13 cellular contexts compared by ENCODE assay signal in the genomic region with DNA sequence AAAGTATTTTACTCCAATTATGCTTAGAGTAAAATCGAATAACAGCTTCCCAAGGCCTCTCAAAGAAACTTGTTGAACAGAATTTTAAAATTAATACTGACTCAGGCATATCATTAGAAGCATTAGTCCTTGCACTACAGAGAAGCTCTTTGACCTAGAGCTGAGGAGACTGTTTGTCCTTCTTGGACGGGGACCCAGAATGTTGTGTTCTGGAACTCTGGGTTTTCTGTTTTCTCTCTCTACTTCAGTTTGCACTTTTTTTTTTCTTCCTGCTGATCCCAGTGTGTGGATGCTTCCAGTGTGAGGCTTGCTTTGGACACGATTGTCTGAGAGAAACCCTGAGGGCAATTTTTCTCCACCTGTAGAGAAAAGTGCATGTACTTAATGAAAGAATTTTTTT.
"Had no signal": no experiment of that assay in that cellular context is flagged by ENCODE, and none has a peak within 500 bp of the region (broad histone marks: within the 10 kb centered on the region; RNA-seq: fewer than 3 reads in every experiment).

No MANE protein-coding gene starts in this region.

- H3K4me3 ChIP-seq: adrenal gland, cardiac muscle cell, heart left ventricle, right lobe of liver had no signal

- H3K27ac ChIP-seq: adrenal gland, cardiac muscle cell, foreskin keratinocyte, heart left ventricle, right lobe of liver had no signal

- H3K27me3 ChIP-seq: adrenal gland, cardiac muscle cell, foreskin keratinocyte, heart left ventricle, right lobe of liver had no signal

- DNase-seq: activated CD4-positive, alpha-beta memory T cell treated with anti-CD3 and anti-CD28 coated beads for 36 hours; activated CD4-positive, alpha-beta T cell treated with anti-CD3 and anti-CD28 coated beads for 36 hours; activated effector memory CD4-positive, alpha-beta T cell treated with Interleukin-2 at 50 U/mL for 16 hours; activated naive CD4-positive, alpha-beta T cell treated with anti-CD3 and anti-CD28 coated beads, Interleukin-2, amount 50 U/mL, for 16 hours; activated T-cell treated with anti-CD3 and anti-CD28 coated beads, Interleukin-2, amount 50 U/mL, for 4 hours; adrenal gland; effector memory CD4-positive, alpha-beta T cell; foreskin keratinocyte; heart left ventricle; mesenchymal stem cell; right lobe of liver; T-helper 17 cell had no signal

- H3K9me3 ChIP-seq: adrenal gland, right lobe of liver had no signal

- H3K4me1 ChIP-seq: adrenal gland, foreskin keratinocyte, right lobe of liver had no signal

- H3K36me3 ChIP-seq: adrenal gland, cardiac muscle cell, heart left ventricle, right lobe of liver had no signal
